20 cellular contexts compared by ENCODE assay signal in the genomic region with DNA sequence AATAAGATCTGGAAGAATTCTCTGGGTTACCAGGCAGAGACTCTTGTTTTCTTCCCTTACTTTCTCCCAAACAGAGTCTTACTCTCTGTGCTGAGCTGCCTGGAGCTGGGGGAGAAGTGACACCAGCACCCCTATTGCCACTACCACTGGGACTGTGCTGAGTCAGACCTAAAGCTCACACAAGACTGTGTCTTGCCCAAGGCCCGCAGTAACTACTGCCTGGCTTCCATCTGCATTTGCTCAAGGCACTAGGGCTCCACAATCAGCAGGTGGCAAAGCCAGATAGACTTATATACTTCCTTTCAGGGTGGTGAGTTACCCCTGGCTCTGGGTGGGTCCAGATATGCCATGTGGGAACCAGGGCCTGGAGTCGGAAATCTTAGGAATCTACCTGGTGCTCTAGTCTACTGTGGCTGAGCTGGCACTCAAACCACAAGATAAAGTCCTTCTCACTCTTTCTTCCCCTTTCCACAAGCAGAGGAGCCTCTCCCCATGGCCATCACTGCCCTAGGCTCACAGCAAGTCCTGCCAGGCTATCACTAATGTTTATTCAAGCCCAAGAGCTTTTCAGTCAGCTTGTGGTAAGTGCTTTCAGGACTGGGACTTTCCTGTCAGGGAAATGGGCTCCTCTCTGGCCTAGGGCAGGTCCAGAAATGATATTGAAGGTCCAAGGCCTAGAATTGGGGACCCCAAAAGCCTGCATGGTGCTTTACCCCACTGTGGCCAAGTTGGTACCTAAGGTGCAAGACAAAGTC.
"Had no signal": no experiment of that assay in that cellular context is flagged by ENCODE, and none has a peak within 500 bp of the region (broad histone marks: within the 10 kb centered on the region; RNA-seq: fewer than 3 reads in every experiment).

No MANE protein-coding gene starts in this region.

- H3K4me3 ChIP-seq: coronary artery, pancreas, psoas muscle, right atrium auricular region, spleen, thoracic aorta, upper lobe of left lung had no signal

- H3K36me3 ChIP-seq: pancreas, right atrium auricular region, spleen, thoracic aorta, upper lobe of left lung had no signal

- H3K4me1 ChIP-seq: pancreas, psoas muscle, right atrium auricular region, spleen, upper lobe of left lung had no signal

- H3K9me3 ChIP-seq: pancreas, right atrium auricular region, thoracic aorta, upper lobe of left lung had no signal

- H3K27ac ChIP-seq: coronary artery, pancreas, psoas muscle, right atrium auricular region, spleen, thoracic aorta, upper lobe of left lung had no signal

- ATAC-seq: pancreas, psoas muscle had no signal

- DNase-seq: activated CD4-positive, alpha-beta memory T cell treated with anti-CD3 and anti-CD28 coated beads for 36 hours; activated CD4-positive, alpha-beta T cell treated with anti-CD3 and anti-CD28 coated beads for 48 hours; activated CD4-positive, CD25-positive, alpha-beta regulatory T cell; activated naive CD4-positive, alpha-beta T cell treated with anti-CD3 and anti-CD28 coated beads for 36 hours; activated naive CD8-positive, alpha-beta T cell treated with anti-CD3 and anti-CD28 coated beads, Interleukin-2, amount 10 ng/mL, durations not matched to agents 7 days and 5 days; activated T-cell treated with anti-CD3 and anti-CD28 coated beads, Interleukin-2, amount 50 U/mL, for 48 hours; amniotic stem cell; endodermal cell; foreskin fibroblast; kidney; midbrain; pancreas; psoas muscle; spleen; stimulated activated CD4-positive, alpha-beta T cell treated with anti-CD3 and anti-CD28 coated beads, Interleukin-4, amount 100 ng/mL, for 1 hour; stimulated activated naive CD4-positive, alpha-beta T cell treated with Interleukin-2 at 50 U/mL for 16 hours had no signal

- H3K27me3 ChIP-seq: pancreas, right atrium auricular region, upper lobe of left lung had no signal
